In genomic region chr2:50769416-50769815, GRCh38 we compare ENCODE assay signal across 19 cellular contexts.
DNase-seq lines count a peak whose midpoint lies in the region; ATAC-seq and TF ChIP-seq lines count a peak whose summit lies in the region.
"Had no signal": no experiment of that assay in that cellular context is flagged by ENCODE, and none has a peak within 500 bp of the region (broad histone marks: within the 10 kb centered on the region; RNA-seq: fewer than 3 reads in every experiment).

No MANE protein-coding gene starts in this region.

- H3K9ac ChIP-seq in neural cell (ENCODE audit: low read length) (no peak overlapping the region), Karpas-422 (ENCODE audit: low read length) (no peak overlapping the region)

- H3K4me1 ChIP-seq in Karpas-422 (ENCODE audit: low read length): no peaks in the 10 kb centered on the region
- H3K4me1 ChIP-seq: gastrocnemius medialis, right atrium auricular region, SJCRH30 had no signal

- TF ChIP-seq CTCF in WERI-Rb-1 (IDR thresholded peaks at IDR 0.05; ENCODE audit: low read depth, low read length) (no peak), neural cell (IDR thresholded peaks at IDR 0.05; ENCODE audit: poor library complexity, severe bottlenecking) (no peak)

- H3K36me3 ChIP-seq in WERI-Rb-1: no peaks in the 10 kb centered on the region
- H3K36me3 ChIP-seq in neural cell (ENCODE audit: insufficient read depth, low read length): no peaks in the 10 kb centered on the region
- H3K36me3 ChIP-seq in Karpas-422 (ENCODE audit: insufficient read depth, low read length): no peaks in the 10 kb centered on the region
- H3K36me3 ChIP-seq: gastrocnemius medialis, right atrium auricular region, SJCRH30 had no signal

- H3K9me2 ChIP-seq in neural cell (ENCODE audit: insufficient read depth, low read length) (no peaks in the 10 kb centered on the region), Karpas-422 (replicated peaks; ENCODE audit: insufficient read depth, low read length) (no peaks in the 10 kb centered on the region)

- H2AFZ ChIP-seq in neural cell (ENCODE audit: low read depth, low read length) (no peak overlapping the region), Karpas-422 (ENCODE audit: low read length) (no peak overlapping the region)

- no peaks in the 10 kb centered on the region for H3K27me3 ChIP-seq in WERI-Rb-1 (ENCODE audit: insufficient read depth, low read depth, severe bottlenecking)
- H3K27me3 ChIP-seq in neural cell (ENCODE audit: insufficient read depth, low read depth, low read length): no peaks in the 10 kb centered on the region
- H3K27me3 ChIP-seq in Karpas-422 (ENCODE audit: low read length): no peaks in the 10 kb centered on the region
- H3K27me3 ChIP-seq: gastrocnemius medialis, right atrium auricular region had no signal

- H4K20me1 ChIP-seq in neural cell (ENCODE audit: insufficient read depth) (no peaks in the 10 kb centered on the region), Karpas-422 (ENCODE audit: insufficient read depth, low read depth, low read length) (no peaks in the 10 kb centered on the region)

- intact Hi-C loops in left colon (cut with DNase I, micrococcal nuclease): no loop called here

- DNase-seq in NCI-H146 (lab: John Stamatoyannopoulos, UW) (peak; percentile 31), NCI-H146 treated with DMSO at 0.1 percent for 48 hours (lab: John Stamatoyannopoulos, UW; ENCODE audit: unreplicated experiment) (no peak), NCI-H1436 (lab: John Stamatoyannopoulos, UW) (peak; percentile 41), WERI-Rb-1 (peak; percentile 55), Karpas-422 (no peak), left colon (no peak)
- no peak for DNase-seq in NK-92 treated with Interleukin-12 subunit alpha and Interleukin-12 subunit beta, amount 100 ng/mL, for 24 hours (lab: John Stamatoyannopoulos, UW)
- DNase-seq: activated CD8-positive, alpha-beta memory T cell treated with anti-CD3 and anti-CD28 coated beads, Interleukin-2, amount 50 U/mL, for 48 hours; activated naive CD4-positive, alpha-beta T cell treated with Interleukin-2 at 50 U/mL for 16 hours; cortex of kidney; gastrocnemius medialis; KG1; NCI-H1048; SJCRH30; stimulated activated naive CD8-positive, alpha-beta T cell treated with anti-CD3 and anti-CD28 coated beads, Interleukin-15, amount 100 ng/mL, for 72 hours had no signal

- H3K79me2 ChIP-seq in neural cell (replicated peaks; ENCODE audit: insufficient read depth, low read length) (no peaks in the 10 kb centered on the region), Karpas-422 (ENCODE audit: low read length) (no peaks in the 10 kb centered on the region)

- H3K4me3 ChIP-seq in WERI-Rb-1 (ENCODE audit: low read depth, low read length) (no peak overlapping the region), neural cell (ENCODE audit: low read length) (peak overlapping the region; percentile 38), Karpas-422 (ENCODE audit: low read length) (no peak overlapping the region)
- H3K4me3 ChIP-seq: gastrocnemius medialis, GM12878, right atrium auricular region, SJCRH30 had no signal

- H3F3A ChIP-seq in neural cell (ENCODE audit: insufficient read depth, low read length, poor library complexity, severe bottlenecking): no peaks in the 10 kb centered on the region

- peak overlapping the region; percentile 64 for H3K4me2 ChIP-seq in neural cell (ENCODE audit: low read length)
- H3K4me2 ChIP-seq in Karpas-422 (ENCODE audit: low read depth, low read length, poor library complexity, severe bottlenecking): no peak overlapping the region

- ATAC-seq in left colon: no peak
- ATAC-seq: gastrocnemius medialis; GM12878; stimulated activated naive CD8-positive, alpha-beta T cell treated with anti-CD3 and anti-CD28 coated beads, Interleukin-15, amount 100 ng/mL, for 72 hours had no signal

- H3K27ac ChIP-seq in WERI-Rb-1: 0 out of 2 replicates have a peak overlapping the region, but pooled peaks have one; percentile 0
- H3K27ac ChIP-seq in neural cell (ENCODE audit: low read length): peak overlapping the region; percentile 65
- H3K27ac ChIP-seq in Karpas-422 (ENCODE audit: low read length): no peak overlapping the region
- H3K27ac ChIP-seq: C4-2B, gastrocnemius medialis, right atrium auricular region, SJCRH30 had no signal

- H3K9me3 ChIP-seq in WERI-Rb-1 (ENCODE audit: severe bottlenecking) (no peaks in the 10 kb centered on the region), neural cell (ENCODE audit: low read length) (no peaks in the 10 kb centered on the region), Karpas-422 (ENCODE audit: low read length) (no peaks in the 10 kb centered on the region)
- H3K9me3 ChIP-seq: gastrocnemius medialis, right atrium auricular region, SJCRH30 had no signal

- TF ChIP-seq RAD21 in neural cell (conservative IDR thresholded peaks at IDR 0.05): no peak

- no peak for TF ChIP-seq EP300 in neural cell (conservative IDR thresholded peaks at IDR 0.05; ENCODE audit: poor library complexity, severe bottlenecking)

TF ChIP-seq in neural cell, 6 proteins besides CTCF, POLR2A, EP300 and RAD21:
- no peak for TF ChIP-seq SMC3 (conservative IDR thresholded peaks at IDR 0.05; ENCODE audit: poor library complexity)
- no peak for TF ChIP-seq EZH2 (IDR thresholded peaks at IDR 0.05; ENCODE audit: borderline replicate concordance, insufficient read depth, low read length, poor library complexity, severe bottlenecking)
- TF ChIP-seq POLR2AphosphoS5 (IDR thresholded peaks at IDR 0.05): no peak
- TF ChIP-seq MXI1 (conservative IDR thresholded peaks at IDR 0.05; ENCODE audit: poor library complexity, severe bottlenecking): no peak
- TF ChIP-seq REST (IDR thresholded peaks at IDR 0.05; ENCODE audit: borderline replicate concordance): no peak
- TF ChIP-seq TAF1 (IDR thresholded peaks at IDR 0.05; ENCODE audit: low read depth): no peak

Comparison
In these comparisons a context has a peak if more than half of its experiments do, and no peak if none do; other contexts are left out.
1. DNase-seq: peak in NCI-H146 (single experiment), NCI-H1436 (single experiment) and WERI-Rb-1 (single experiment); none in NCI-H146 treated with DMSO at 0.1 percent for 48 hours (single experiment), Karpas-422 (single experiment), left colon (0 of 2) and NK-92 treated with Interleukin-12 subunit alpha and Interleukin-12 subunit beta, amount 100 ng/mL, for 24 hours (single experiment).